In genomic region chr18:43587538-43588153, GRCh38 we compare ENCODE assay signal across 9 cellular contexts.
DNase-seq lines count a peak whose midpoint lies in the region; ATAC-seq and TF ChIP-seq lines count a peak whose summit lies in the region.
"Had no signal": no experiment of that assay in that cellular context is flagged by ENCODE, and none has a peak within 500 bp of the region (broad histone marks: within the 10 kb centered on the region; RNA-seq: fewer than 3 reads in every experiment).

No MANE protein-coding gene starts in this region.

- DNase-seq in DMS53 treated with DMSO at 0.1 percent for 48 hours (lab: John Stamatoyannopoulos, UW; ENCODE audit: unreplicated experiment), result peak; percentile 80
- no peak for DNase-seq in LNCaP clone FGC (ENCODE audit: low read depth)
- DNase-seq in germinal center (ENCODE audit: low spot score), result peak; percentile 6
- no peak for DNase-seq in sciatic nerve (ENCODE audit: low spot score)
- no peak for DNase-seq in activated CD4-positive, alpha-beta T cell treated with anti-CD3 and anti-CD28 coated beads, Interleukin-2, amount 10 ng/mL, durations not matched to agents 24 days and 14 days
- DNase-seq in GDM1 (lab: John Stamatoyannopoulos, UW), result no peak

- no peak overlapping the region for H3K27ac Mint-ChIP-seq in activated CD4-positive, alpha-beta T cell treated with anti-CD3 and anti-CD28 coated beads, Interleukin-2, amount 10 ng/mL, durations not matched to agents 24 days and 14 days

- no peaks in the 10 kb centered on the region for H3K9me3 Mint-ChIP-seq in activated CD4-positive, alpha-beta T cell treated with anti-CD3 and anti-CD28 coated beads, Interleukin-2, amount 10 ng/mL, durations not matched to agents 24 days and 14 days

- intact Hi-C loops in sciatic nerve (cut with DNase I), result no loop called here
- intact Hi-C loops in activated CD4-positive, alpha-beta T cell treated with anti-CD3 and anti-CD28 coated beads, Interleukin-2, amount 10 ng/mL, durations not matched to agents 24 days and 14 days (cut with micrococcal nuclease), result loop anchor here (5.0 kb wide), 2 partner anchors 1475 to 1535 kb away; no protein-coding TSS in a partner anchor

- H3K4me1 Mint-ChIP-seq in activated CD4-positive, alpha-beta T cell treated with anti-CD3 and anti-CD28 coated beads, Interleukin-2, amount 10 ng/mL, durations not matched to agents 24 days and 14 days, result no peaks in the 10 kb centered on the region

- peak; percentile 67 for TF ChIP-seq CTCF in LNCaP clone FGC (IDR thresholded peaks at IDR 0.05; ENCODE audit: control insufficient read depth, extremely low read depth, insufficient read depth)

- H3K36me3 Mint-ChIP-seq in activated CD4-positive, alpha-beta T cell treated with anti-CD3 and anti-CD28 coated beads, Interleukin-2, amount 10 ng/mL, durations not matched to agents 24 days and 14 days (ENCODE audit: low read depth), result no peaks in the 10 kb centered on the region

- H3K27me3 Mint-ChIP-seq in activated CD4-positive, alpha-beta T cell treated with anti-CD3 and anti-CD28 coated beads, Interleukin-2, amount 10 ng/mL, durations not matched to agents 24 days and 14 days, result no peaks in the 10 kb centered on the region

- H3K4me3 Mint-ChIP-seq in activated CD4-positive, alpha-beta T cell treated with anti-CD3 and anti-CD28 coated beads, Interleukin-2, amount 10 ng/mL, durations not matched to agents 24 days and 14 days, result no peak overlapping the region

- ATAC-seq in GM21447 (IDR thresholded peaks at IDR 0.05; ENCODE audit: unreplicated experiment) (peak; percentile 66), SK-N-SH treated with all-trans-retinoic acid at 6 μM for 48 hours (peak; percentile 90), sciatic nerve (peak; percentile 59)

- H3K4me3 ChIP-seq in LNCaP clone FGC (ENCODE audit: low read depth, low read length), result no peak overlapping the region
- H3K4me3 ChIP-seq: SJSA1 had no signal

TF ChIP-seq in SK-N-SH treated with all-trans-retinoic acid at 6 μM for 48 hours, 23 proteins besides CTCF, POLR2A, EP300 and RAD21:
- TF ChIP-seq, protein P1, sequence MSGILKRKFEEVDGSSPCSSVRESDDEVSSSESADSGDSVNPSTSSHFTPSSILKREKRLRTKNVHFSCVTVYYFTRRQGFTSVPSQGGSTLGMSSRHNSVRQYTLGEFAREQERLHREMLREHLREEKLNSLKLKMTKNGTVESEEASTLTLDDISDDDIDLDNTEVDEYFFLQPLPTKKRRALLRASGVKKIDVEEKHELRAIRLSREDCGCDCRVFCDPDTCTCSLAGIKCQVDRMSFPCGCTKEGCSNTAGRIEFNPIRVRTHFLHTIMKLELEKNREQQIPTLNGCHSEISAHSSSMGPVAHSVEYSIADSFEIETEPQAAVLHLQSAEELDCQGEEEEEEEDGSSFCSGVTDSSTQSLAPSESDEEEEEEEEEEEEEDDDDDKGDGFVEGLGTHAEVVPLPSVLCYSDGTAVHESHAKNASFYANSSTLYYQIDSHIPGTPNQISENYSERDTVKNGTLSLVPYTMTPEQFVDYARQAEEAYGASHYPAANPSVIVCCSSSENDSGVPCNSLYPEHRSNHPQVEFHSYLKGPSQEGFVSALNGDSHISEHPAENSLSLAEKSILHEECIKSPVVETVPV (CRISPR knock-in tag; IDR thresholded peaks at IDR 0.05), result no peak
- no peak for TF ChIP-seq ZFP30 (CRISPR knock-in tag; IDR thresholded peaks at IDR 0.05)
- TF ChIP-seq CSDC2 (CRISPR knock-in tag; IDR thresholded peaks at IDR 0.05), result no peak
- TF ChIP-seq PPARA (CRISPR knock-in tag; IDR thresholded peaks at IDR 0.05; ENCODE audit: borderline replicate concordance), result no peak
- no peak for TF ChIP-seq GLIS3 (CRISPR knock-in tag; IDR thresholded peaks at IDR 0.05)
- TF ChIP-seq ZNF8 (CRISPR knock-in tag; IDR thresholded peaks at IDR 0.05), result no peak
- TF ChIP-seq ZFP3 (CRISPR knock-in tag; IDR thresholded peaks at IDR 0.05), result no peak
- TF ChIP-seq, protein P2, sequence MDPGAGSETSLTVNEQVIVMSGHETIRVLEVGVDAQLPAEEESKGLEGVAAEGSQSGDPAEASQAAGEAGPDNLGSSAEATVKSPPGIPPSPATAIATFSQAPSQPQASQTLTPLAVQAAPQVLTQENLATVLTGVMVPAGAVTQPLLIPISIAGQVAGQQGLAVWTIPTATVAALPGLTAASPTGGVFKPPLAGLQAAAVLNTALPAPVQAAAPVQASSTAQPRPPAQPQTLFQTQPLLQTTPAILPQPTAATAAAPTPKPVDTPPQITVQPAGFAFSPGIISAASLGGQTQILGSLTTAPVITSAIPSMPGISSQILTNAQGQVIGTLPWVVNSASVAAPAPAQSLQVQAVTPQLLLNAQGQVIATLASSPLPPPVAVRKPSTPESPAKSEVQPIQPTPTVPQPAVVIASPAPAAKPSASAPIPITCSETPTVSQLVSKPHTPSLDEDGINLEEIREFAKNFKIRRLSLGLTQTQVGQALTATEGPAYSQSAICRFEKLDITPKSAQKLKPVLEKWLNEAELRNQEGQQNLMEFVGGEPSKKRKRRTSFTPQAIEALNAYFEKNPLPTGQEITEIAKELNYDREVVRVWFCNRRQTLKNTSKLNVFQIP (CRISPR knock-in tag; IDR thresholded peaks at IDR 0.05; ENCODE audit: borderline replicate concordance, low read depth), result no peak
- TF ChIP-seq, protein P3, sequence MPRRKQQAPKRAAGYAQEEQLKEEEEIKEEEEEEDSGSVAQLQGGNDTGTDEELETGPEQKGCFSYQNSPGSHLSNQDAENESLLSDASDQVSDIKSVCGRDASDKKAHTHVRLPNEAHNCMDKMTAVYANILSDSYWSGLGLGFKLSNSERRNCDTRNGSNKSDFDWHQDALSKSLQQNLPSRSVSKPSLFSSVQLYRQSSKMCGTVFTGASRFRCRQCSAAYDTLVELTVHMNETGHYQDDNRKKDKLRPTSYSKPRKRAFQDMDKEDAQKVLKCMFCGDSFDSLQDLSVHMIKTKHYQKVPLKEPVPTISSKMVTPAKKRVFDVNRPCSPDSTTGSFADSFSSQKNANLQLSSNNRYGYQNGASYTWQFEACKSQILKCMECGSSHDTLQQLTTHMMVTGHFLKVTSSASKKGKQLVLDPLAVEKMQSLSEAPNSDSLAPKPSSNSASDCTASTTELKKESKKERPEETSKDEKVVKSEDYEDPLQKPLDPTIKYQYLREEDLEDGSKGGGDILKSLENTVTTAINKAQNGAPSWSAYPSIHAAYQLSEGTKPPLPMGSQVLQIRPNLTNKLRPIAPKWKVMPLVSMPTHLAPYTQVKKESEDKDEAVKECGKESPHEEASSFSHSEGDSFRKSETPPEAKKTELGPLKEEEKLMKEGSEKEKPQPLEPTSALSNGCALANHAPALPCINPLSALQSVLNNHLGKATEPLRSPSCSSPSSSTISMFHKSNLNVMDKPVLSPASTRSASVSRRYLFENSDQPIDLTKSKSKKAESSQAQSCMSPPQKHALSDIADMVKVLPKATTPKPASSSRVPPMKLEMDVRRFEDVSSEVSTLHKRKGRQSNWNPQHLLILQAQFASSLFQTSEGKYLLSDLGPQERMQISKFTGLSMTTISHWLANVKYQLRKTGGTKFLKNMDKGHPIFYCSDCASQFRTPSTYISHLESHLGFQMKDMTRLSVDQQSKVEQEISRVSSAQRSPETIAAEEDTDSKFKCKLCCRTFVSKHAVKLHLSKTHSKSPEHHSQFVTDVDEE (CRISPR knock-in tag; IDR thresholded peaks at IDR 0.05), result no peak
- TF ChIP-seq ZNF565 (CRISPR knock-in tag; conservative IDR thresholded peaks at IDR 0.05; ENCODE audit: low read depth), result no peak
- no peak for TF ChIP-seq ESRRG (CRISPR knock-in tag; IDR thresholded peaks at IDR 0.05)
- no peak for TF ChIP-seq TOX (CRISPR knock-in tag; IDR thresholded peaks at IDR 0.05; ENCODE audit: borderline replicate concordance)
- TF ChIP-seq, protein P4, sequence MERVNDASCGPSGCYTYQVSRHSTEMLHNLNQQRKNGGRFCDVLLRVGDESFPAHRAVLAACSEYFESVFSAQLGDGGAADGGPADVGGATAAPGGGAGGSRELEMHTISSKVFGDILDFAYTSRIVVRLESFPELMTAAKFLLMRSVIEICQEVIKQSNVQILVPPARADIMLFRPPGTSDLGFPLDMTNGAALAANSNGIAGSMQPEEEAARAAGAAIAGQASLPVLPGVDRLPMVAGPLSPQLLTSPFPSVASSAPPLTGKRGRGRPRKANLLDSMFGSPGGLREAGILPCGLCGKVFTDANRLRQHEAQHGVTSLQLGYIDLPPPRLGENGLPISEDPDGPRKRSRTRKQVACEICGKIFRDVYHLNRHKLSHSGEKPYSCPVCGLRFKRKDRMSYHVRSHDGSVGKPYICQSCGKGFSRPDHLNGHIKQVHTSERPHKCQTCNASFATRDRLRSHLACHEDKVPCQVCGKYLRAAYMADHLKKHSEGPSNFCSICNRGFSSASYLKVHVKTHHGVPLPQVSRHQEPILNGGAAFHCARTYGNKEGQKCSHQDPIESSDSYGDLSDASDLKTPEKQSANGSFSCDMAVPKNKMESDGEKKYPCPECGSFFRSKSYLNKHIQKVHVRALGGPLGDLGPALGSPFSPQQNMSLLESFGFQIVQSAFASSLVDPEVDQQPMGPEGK (CRISPR knock-in tag; IDR thresholded peaks at IDR 0.05; ENCODE audit: borderline replicate concordance), result no peak
- TF ChIP-seq BACH2 (CRISPR knock-in tag; IDR thresholded peaks at IDR 0.05; ENCODE audit: borderline replicate concordance), result no peak
- no peak for TF ChIP-seq SNAI2 (CRISPR knock-in tag; IDR thresholded peaks at IDR 0.05)
- TF ChIP-seq TCF4 (CRISPR knock-in tag; IDR thresholded peaks at IDR 0.05; ENCODE audit: borderline replicate concordance), result no peak

Comparison
In these comparisons a context has a peak if more than half of its experiments do, and no peak if none do; other contexts are left out.
1. DNase-seq: peak in DMS53 treated with DMSO at 0.1 percent for 48 hours (single experiment) and germinal center (single experiment); none in LNCaP clone FGC (single experiment), sciatic nerve (single experiment), activated CD4-positive, alpha-beta T cell treated with anti-CD3 and anti-CD28 coated beads, Interleukin-2, amount 10 ng/mL, durations not matched to agents 24 days and 14 days (single experiment) and GDM1 (single experiment).
2. Peak in every context shown above with its lines, with median percentiles within 50 percentile points of each other: ATAC-seq.